ENCODE assay signal across 10 cellular contexts in genomic region chr1:79128726-79129125, GRCh38.
DNase-seq lines count a peak whose midpoint lies in the region.
"Had no signal": no experiment of that assay in that cellular context is flagged by ENCODE, and none has a peak within 500 bp of the region (broad histone marks: within the 10 kb centered on the region; RNA-seq: fewer than 3 reads in every experiment).

No MANE protein-coding gene starts in this region.

- H2AFZ ChIP-seq in trophoblast cell (ENCODE audit: insufficient read depth, low read length, poor library complexity) = no peak overlapping the region

- H3K4ac ChIP-seq in trophoblast cell (ENCODE audit: low read depth, low read length) = no peak overlapping the region

- H3K9ac ChIP-seq in trophoblast cell (ENCODE audit: low read length) = no peak overlapping the region

- peaks cover 0 to 1% of the 10 kb centered on the region in 2 experiments for H3K4me1 ChIP-seq in trophoblast cell (ENCODE audit: control insufficient read depth in 1 of 2, insufficient read depth in 2 of 2, low read length in 2 of 2)
- H3K4me1 ChIP-seq: heart right ventricle had no signal

- peak; percentile 84 for DNase-seq in DMS 273 treated with DMSO at 0.1 percent for 48 hours (lab: John Stamatoyannopoulos, UW)
- DNase-seq in MG63 = peak; percentile 60
- DNase-seq in dedifferentiated amniotic fluid mesenchymal stem cell (ENCODE audit: extremely low spot score) = peak; percentile 79
- peak; percentile 8 to 52 for DNase-seq in trophoblast cell
- DNase-seq in GF-D8 (lab: John Stamatoyannopoulos, UW) = no peak
- DNase-seq in activated T-helper 1 cell treated with anti-CD3 and anti-CD28 coated beads, Interleukin-12 subunit alpha, Interleukin-12 subunit beta, Interleukin-2, Interleukin-4 antibody, amounts not matched to agents 30 ng/mL and 10 ng/mL and 1 ng/mL, durations not matched to agents 14 hours and 24 hours and 36 hours (ENCODE audit: low spot score) = no peak
- no peak for DNase-seq in NCI-H2081 treated with DMSO at 0.1 percent for 48 hours (lab: John Stamatoyannopoulos, UW)
- no peak for DNase-seq in cerebellar cortex (ENCODE audit: low spot score)
- DNase-seq: aorta, heart right ventricle had no signal

- no peak overlapping the region for H4K12ac ChIP-seq in trophoblast cell (ENCODE audit: low read depth, low read length)

- no peak overlapping the region for H3K23ac ChIP-seq in trophoblast cell (ENCODE audit: low read length)

- H3K4me3 ChIP-seq in MG63 = no peak overlapping the region
- no peak overlapping the region for H3K4me3 ChIP-seq in trophoblast cell (ENCODE audit: low read depth, low read length)
- H3K4me3 ChIP-seq: heart right ventricle had no signal

- no peak overlapping the region for H2AK5ac ChIP-seq in trophoblast cell (ENCODE audit: low read length)

- H3K36me3 ChIP-seq in MG63 = no peaks in the 10 kb centered on the region
- no peaks in the 10 kb centered on the region for H3K36me3 ChIP-seq in trophoblast cell (ENCODE audit: control insufficient read depth in 1 of 2, insufficient read depth in 2 of 2, low read length in 2 of 2)
- H3K36me3 ChIP-seq: heart right ventricle had no signal

- no peak overlapping the region for H3K14ac ChIP-seq in trophoblast cell (ENCODE audit: low read length)

- no peaks in the 10 kb centered on the region for H3K27me3 Mint-ChIP-seq in activated T-helper 1 cell treated with anti-CD3 and anti-CD28 coated beads, Interleukin-12 subunit alpha, Interleukin-12 subunit beta, Interleukin-2, Interleukin-4 antibody, amounts not matched to agents 30 ng/mL and 10 ng/mL and 1 ng/mL, durations not matched to agents 14 hours and 24 hours and 36 hours (ENCODE audit: insufficient read depth)

- H3K27ac Mint-ChIP-seq in activated T-helper 1 cell treated with anti-CD3 and anti-CD28 coated beads, Interleukin-12 subunit alpha, Interleukin-12 subunit beta, Interleukin-2, Interleukin-4 antibody, amounts not matched to agents 30 ng/mL and 10 ng/mL and 1 ng/mL, durations not matched to agents 14 hours and 24 hours and 36 hours = no peak overlapping the region

- H3K18ac ChIP-seq in trophoblast cell (ENCODE audit: low read length) = no peak overlapping the region

- no peak overlapping the region for H2BK5ac ChIP-seq in trophoblast cell (ENCODE audit: low read depth, low read length, poor library complexity)

- H3K4me1 Mint-ChIP-seq in activated T-helper 1 cell treated with anti-CD3 and anti-CD28 coated beads, Interleukin-12 subunit alpha, Interleukin-12 subunit beta, Interleukin-2, Interleukin-4 antibody, amounts not matched to agents 30 ng/mL and 10 ng/mL and 1 ng/mL, durations not matched to agents 14 hours and 24 hours and 36 hours (ENCODE audit: low read depth) = no peaks in the 10 kb centered on the region

- intact Hi-C loops in activated T-helper 1 cell treated with anti-CD3 and anti-CD28 coated beads, Interleukin-12 subunit alpha, Interleukin-12 subunit beta, Interleukin-2, Interleukin-4 antibody, amounts not matched to agents 30 ng/mL and 10 ng/mL and 1 ng/mL, durations not matched to agents 14 hours and 24 hours and 36 hours (cut with micrococcal nuclease) = no loop called here

- H3K9me3 Mint-ChIP-seq in activated T-helper 1 cell treated with anti-CD3 and anti-CD28 coated beads, Interleukin-12 subunit alpha, Interleukin-12 subunit beta, Interleukin-2, Interleukin-4 antibody, amounts not matched to agents 30 ng/mL and 10 ng/mL and 1 ng/mL, durations not matched to agents 14 hours and 24 hours and 36 hours = no peaks in the 10 kb centered on the region

- H3K27me3 ChIP-seq in MG63 (no peaks in the 10 kb centered on the region), trophoblast cell (ENCODE audit: insufficient read depth, low read length) (no peaks in the 10 kb centered on the region)
- H3K27me3 ChIP-seq: heart right ventricle had no signal

- no peak overlapping the region for H4K91ac ChIP-seq in trophoblast cell (ENCODE audit: low read depth, low read length)

- WGBS in trophoblast cell (ENCODE audit: extremely low coverage, insufficient coverage, insufficient read length) = no CpG with 5 or more reads among the region's 3 CpGs

- H3K9me3 ChIP-seq in MG63 (no peaks in the 10 kb centered on the region), trophoblast cell (ENCODE audit: insufficient read depth, low read depth, low read length) (no peaks in the 10 kb centered on the region)
- H3K9me3 ChIP-seq: heart right ventricle had no signal

- no peak overlapping the region for H2BK120ac ChIP-seq in trophoblast cell (ENCODE audit: insufficient read depth, low read length, poor library complexity)

- no peak overlapping the region for H4K8ac ChIP-seq in trophoblast cell (ENCODE audit: low read depth, low read length)

- H2BK12ac ChIP-seq in trophoblast cell (ENCODE audit: low read length) = no peak overlapping the region

- no peak overlapping the region for H3K4me2 ChIP-seq in trophoblast cell (ENCODE audit: low read length)

- H3K36me3 Mint-ChIP-seq in activated T-helper 1 cell treated with anti-CD3 and anti-CD28 coated beads, Interleukin-12 subunit alpha, Interleukin-12 subunit beta, Interleukin-2, Interleukin-4 antibody, amounts not matched to agents 30 ng/mL and 10 ng/mL and 1 ng/mL, durations not matched to agents 14 hours and 24 hours and 36 hours (ENCODE audit: low read depth) = no peaks in the 10 kb centered on the region

- H3K27ac ChIP-seq in trophoblast cell (ENCODE audit: low read depth, low read length) = no peak overlapping the region
- H3K27ac ChIP-seq: heart right ventricle had no signal

- no peaks in the 10 kb centered on the region for H3K79me2 ChIP-seq in trophoblast cell (ENCODE audit: control insufficient read depth, insufficient read depth, low read length, poor library complexity)

- no peak overlapping the region for H3K4me3 Mint-ChIP-seq in activated T-helper 1 cell treated with anti-CD3 and anti-CD28 coated beads, Interleukin-12 subunit alpha, Interleukin-12 subunit beta, Interleukin-2, Interleukin-4 antibody, amounts not matched to agents 30 ng/mL and 10 ng/mL and 1 ng/mL, durations not matched to agents 14 hours and 24 hours and 36 hours

- no peaks in the 10 kb centered on the region for H3K79me1 ChIP-seq in trophoblast cell (ENCODE audit: low read length)

Comparison
In these comparisons a context has a peak if more than half of its experiments do, and no peak if none do; other contexts are left out.
1. DNase-seq: peak in DMS 273 treated with DMSO at 0.1 percent for 48 hours (single experiment), MG63 (single experiment), dedifferentiated amniotic fluid mesenchymal stem cell (single experiment) and trophoblast cell (2 of 2); none in GF-D8 (single experiment), activated T-helper 1 cell treated with anti-CD3 and anti-CD28 coated beads, Interleukin-12 subunit alpha, Interleukin-12 subunit beta, Interleukin-2, Interleukin-4 antibody, amounts not matched to agents 30 ng/mL and 10 ng/mL and 1 ng/mL, durations not matched to agents 14 hours and 24 hours and 36 hours (single experiment), NCI-H2081 treated with DMSO at 0.1 percent for 48 hours (single experiment) and cerebellar cortex (single experiment).